24 cellular contexts compared by ENCODE assay signal in genomic region chr5:154708845-154709244, GRCh38. TPM values are rescaled to one million over a fixed set of nuclear protein-coding genes. Genes with fewer than 3 reads are reported as not detected.
A peak's percentile ranks its signal among the peaks of the same experiment; 100 is the strongest.
DNase-seq lines count a peak whose midpoint lies in the region; ATAC-seq and TF ChIP-seq lines count a peak whose summit lies in the region.
"Had no signal": no experiment of that assay in that cellular context is flagged by ENCODE, and none has a peak within 500 bp of the region (broad histone marks: within the 10 kb centered on the region; RNA-seq: fewer than 3 reads in every experiment).

No MANE protein-coding gene starts in this region.

- no peaks in the 10 kb centered on the region for H3K36me3 Mint-ChIP-seq in MCF 10A (ENCODE audit: insufficient read depth, unreplicated experiment)
- no peaks in the 10 kb centered on the region for H3K36me3 Mint-ChIP-seq in activated CD4-positive, alpha-beta T cell treated with anti-CD3 and anti-CD28 coated beads, Interleukin-2, amount 10 ng/mL, durations not matched to agents 7 days and 5 days (ENCODE audit: low read depth)
- H3K36me3 Mint-ChIP-seq: stimulated activated naive B cell treated with anti-CD40 and anti-IgM and Interleukin-4, amounts not matched to agents 10 μg/mL and 1 μg/mL and 100 μg/mL, for 72 hours; T-cell had no signal

- H3K27ac ChIP-seq in breast epithelium, result peak overlapping the region in 1 of 2 donors; percentile 45
- H3K27ac ChIP-seq: 22Rv1; BLaER1 treated with 17β-estradiol and CSF1 and Interleukin-3, amounts not matched to agents 10 nM and 100 nM; cardiac muscle cell; esophagus muscularis mucosa; transverse colon; WERI-Rb-1 had no signal

- intact Hi-C loops in MCF 10A (cut with micrococcal nuclease), result no loop called here
- intact Hi-C loops in breast epithelium (cut with DNase I; ENCODE audit: low total_unique reads), result no loop called here

- TF ChIP-seq CTCF in MCF 10A (IDR thresholded peaks at IDR 0.05; ENCODE audit: unreplicated experiment), result no peak
- no peak for TF ChIP-seq CTCF in breast epithelium (IDR thresholded peaks at IDR 0.05)

- H3K9me3 Mint-ChIP-seq in MCF 10A (ENCODE audit: unreplicated experiment), result no peaks in the 10 kb centered on the region
- no peaks in the 10 kb centered on the region for H3K9me3 Mint-ChIP-seq in activated CD4-positive, alpha-beta T cell treated with anti-CD3 and anti-CD28 coated beads, Interleukin-2, amount 10 ng/mL, durations not matched to agents 7 days and 5 days
- H3K9me3 Mint-ChIP-seq: activated naive CD8-positive, alpha-beta T cell treated with anti-CD3 and anti-CD28 coated beads, Interleukin-2, amount 50 U/mL, for 24 hours; memory B cell; nephron; stimulated activated naive B cell treated with anti-CD40 and anti-IgM and Interleukin-4, amounts not matched to agents 10 μg/mL and 1 μg/mL and 100 μg/mL, for 72 hours; T-cell had no signal

- no peak overlapping the region for H3K4me3 ChIP-seq in breast epithelium
- H3K4me3 ChIP-seq: BLaER1 treated with 17β-estradiol and CSF1 and Interleukin-3, amounts not matched to agents 10 nM and 100 nM; cardiac muscle cell; esophagus muscularis mucosa; transverse colon had no signal

- H3K4me3 Mint-ChIP-seq in MCF 10A (ENCODE audit: unreplicated experiment), result no peak overlapping the region
- no peak overlapping the region for H3K4me3 Mint-ChIP-seq in activated CD4-positive, alpha-beta T cell treated with anti-CD3 and anti-CD28 coated beads, Interleukin-2, amount 10 ng/mL, durations not matched to agents 7 days and 5 days
- H3K4me3 Mint-ChIP-seq: activated naive CD8-positive, alpha-beta T cell treated with anti-CD3 and anti-CD28 coated beads, Interleukin-2, amount 50 U/mL, for 24 hours; memory B cell; nephron; stimulated activated naive B cell treated with anti-CD40 and anti-IgM and Interleukin-4, amounts not matched to agents 10 μg/mL and 1 μg/mL and 100 μg/mL, for 72 hours; T-cell had no signal

- H3K27me3 ChIP-seq in breast epithelium, result no peaks in the 10 kb centered on the region
- H3K27me3 ChIP-seq: BLaER1 treated with 17β-estradiol and CSF1 and Interleukin-3, amounts not matched to agents 10 nM and 100 nM; cardiac muscle cell; esophagus muscularis mucosa; transverse colon had no signal

- POLR2A ChIA-PET in MCF 10A (lab: Yijun Ruan, JAX), result interaction anchor here (0.6 to 1.3 kb wide), 7 partner anchors 17 to 59 kb away, joined by 3 to 5 read pairs (median 3); no protein-coding TSS in a partner anchor
- POLR2A ChIA-PET in activated CD4-positive, alpha-beta T cell treated with anti-CD3 and anti-CD28 coated beads, Interleukin-2, amount 10 ng/mL, durations not matched to agents 7 days and 5 days (lab: Charles Lee), result no interaction called here

- H3K36me3 ChIP-seq in breast epithelium, result no peaks in the 10 kb centered on the region
- H3K36me3 ChIP-seq: BLaER1 treated with 17β-estradiol and CSF1 and Interleukin-3, amounts not matched to agents 10 nM and 100 nM; cardiac muscle cell; esophagus muscularis mucosa; transverse colon; WERI-Rb-1 had no signal

- DNase-seq in MCF 10A (ENCODE audit: unreplicated experiment) (peak; percentile 93), breast epithelium (ENCODE audit: low spot score in 2 of 2) (no peak), SKM-1 (lab: John Stamatoyannopoulos, UW; ENCODE audit: unreplicated experiment) (peak; percentile 92), islet precursor cell (peak; percentile 62), NCI-H1417 treated with DMSO at 0.1 percent for 48 hours (lab: John Stamatoyannopoulos, UW) (no peak), hippocampal formation (lab: John Stamatoyannopoulos, UW) (no peak)
- DNase-seq in activated CD4-positive, alpha-beta T cell treated with anti-CD3 and anti-CD28 coated beads, Interleukin-2, amount 10 ng/mL, durations not matched to agents 7 days and 5 days, result no peak
- DNase-seq: activated naive CD8-positive, alpha-beta T cell treated with anti-CD3 and anti-CD28 coated beads, Interleukin-2, amount 50 U/mL, for 24 hours; DMS153; head of caudate nucleus; NCI-H1092; NCI-H2107; stimulated activated naive B cell treated with anti-CD40 and anti-IgM and Interleukin-4, amounts not matched to agents 10 μg/mL and 1 μg/mL and 100 μg/mL, for 72 hours; transverse colon; WERI-Rb-1 had no signal

- H3K27me3 Mint-ChIP-seq in MCF 10A (ENCODE audit: insufficient read depth, unreplicated experiment), result no peaks in the 10 kb centered on the region
- no peaks in the 10 kb centered on the region for H3K27me3 Mint-ChIP-seq in activated CD4-positive, alpha-beta T cell treated with anti-CD3 and anti-CD28 coated beads, Interleukin-2, amount 10 ng/mL, durations not matched to agents 7 days and 5 days
- H3K27me3 Mint-ChIP-seq: activated naive CD8-positive, alpha-beta T cell treated with anti-CD3 and anti-CD28 coated beads, Interleukin-2, amount 50 U/mL, for 24 hours; memory B cell; progenitor cell of endocrine pancreas; stimulated activated naive B cell treated with anti-CD40 and anti-IgM and Interleukin-4, amounts not matched to agents 10 μg/mL and 1 μg/mL and 100 μg/mL, for 72 hours; T-cell had no signal

- CTCF ChIA-PET in MCF 10A (lab: Yijun Ruan, JAX), result interaction anchor here (0.8 to 1.7 kb wide), 3 partner anchors 9 to 20 kb away, joined by 5 to 6 read pairs (median 5); no protein-coding TSS in a partner anchor
- CTCF ChIA-PET in activated CD4-positive, alpha-beta T cell treated with anti-CD3 and anti-CD28 coated beads, Interleukin-2, amount 10 ng/mL, durations not matched to agents 7 days and 5 days (lab: Charles Lee), result no interaction called here

- TF ChIP-seq POLR2A in breast epithelium (IDR thresholded peaks at IDR 0.05), result no peak

- no TSS peak for BruUV-seq in MCF 10A (replicated peaks; lab: Mats Ljungman, UMichigan)

- peak overlapping the region; percentile 43 for H3K27ac Mint-ChIP-seq in MCF 10A (ENCODE audit: low read depth, unreplicated experiment)
- no peak overlapping the region for H3K27ac Mint-ChIP-seq in activated CD4-positive, alpha-beta T cell treated with anti-CD3 and anti-CD28 coated beads, Interleukin-2, amount 10 ng/mL, durations not matched to agents 7 days and 5 days
- H3K27ac Mint-ChIP-seq: activated naive CD8-positive, alpha-beta T cell treated with anti-CD3 and anti-CD28 coated beads, Interleukin-2, amount 50 U/mL, for 24 hours; memory B cell; nephron; progenitor cell of endocrine pancreas; stimulated activated naive B cell treated with anti-CD40 and anti-IgM and Interleukin-4, amounts not matched to agents 10 μg/mL and 1 μg/mL and 100 μg/mL, for 72 hours; T-cell had no signal

- H3K4me1 ChIP-seq in breast epithelium, result no peaks in the 10 kb centered on the region

- no peak for ATAC-seq in HG02763 (IDR thresholded peaks at IDR 0.05; ENCODE audit: unreplicated experiment)
- ATAC-seq: activated naive CD8-positive, alpha-beta T cell treated with anti-CD3 and anti-CD28 coated beads, Interleukin-2, amount 50 U/mL, for 24 hours; stimulated activated naive B cell treated with anti-CD40 and anti-IgM and Interleukin-4, amounts not matched to agents 10 μg/mL and 1 μg/mL and 100 μg/mL, for 72 hours; T-cell had no signal

- H3K9me3 ChIP-seq in breast epithelium, result no peaks in the 10 kb centered on the region
- H3K9me3 ChIP-seq: BLaER1 treated with 17β-estradiol and CSF1 and Interleukin-3, amounts not matched to agents 10 nM and 100 nM; esophagus muscularis mucosa; transverse colon had no signal

- H3K4me1 Mint-ChIP-seq in MCF 10A (ENCODE audit: insufficient read depth, unreplicated experiment), result peaks cover 20% of the 10 kb centered on the region
- H3K4me1 Mint-ChIP-seq in activated CD4-positive, alpha-beta T cell treated with anti-CD3 and anti-CD28 coated beads, Interleukin-2, amount 10 ng/mL, durations not matched to agents 7 days and 5 days, result peaks cover 8% of the 10 kb centered on the region
- H3K4me1 Mint-ChIP-seq: memory B cell; stimulated activated naive B cell treated with anti-CD40 and anti-IgM and Interleukin-4, amounts not matched to agents 10 μg/mL and 1 μg/mL and 100 μg/mL, for 72 hours had no signal

RNA-seq across cellular contexts. Expression of gene LARP1, which starts 46.3 kb away (rescaled TPM):
- 321 and 340 TPM in 2 replicates for total RNA-seq in MCF 10A (2022)
- 100 to 1,000 TPM in 1 of 3 donors, 10 to 100 TPM in 2; 64.0 to 123 (median 73.7) TPM for total RNA-seq in breast epithelium
- total RNA-seq in activated CD4-positive, alpha-beta T cell treated with anti-CD3 and anti-CD28 coated beads, Interleukin-2, amount 10 ng/mL, durations not matched to agents 7 days and 5 days, result 100 to 1,000 TPM; 203 to 213 TPM

Comparison
In these comparisons a context has a peak if more than half of its experiments do, and no peak if none do; other contexts are left out.
1. DNase-seq: peak in MCF 10A (single experiment), SKM-1 (single experiment) and islet precursor cell (single experiment); none in breast epithelium (0 of 2), NCI-H1417 treated with DMSO at 0.1 percent for 48 hours (single experiment), activated CD4-positive, alpha-beta T cell treated with anti-CD3 and anti-CD28 coated beads, Interleukin-2, amount 10 ng/mL, durations not matched to agents 7 days and 5 days (single experiment) and hippocampal formation (0 of 2).